ENCODE assay signal across 17 cellular contexts in genomic region chr5:177040814-177041410, GRCh38. TPM values are rescaled to one million over a fixed set of nuclear protein-coding genes. Genes with fewer than 3 reads are reported as not detected.
DNase-seq lines count a peak whose midpoint lies in the region; ATAC-seq, FAIRE-seq and TF ChIP-seq lines count a peak whose summit lies in the region.
"Had no signal": no experiment of that assay in that cellular context is flagged by ENCODE, and none has a peak within 500 bp of the region (broad histone marks: within the 10 kb centered on the region; RNA-seq: fewer than 3 reads in every experiment).

No MANE protein-coding gene starts in this region.

- peaks cover 62% of the 10 kb centered on the region for H3K36me3 Mint-ChIP-seq in CD8-positive, alpha-beta T cell
- H3K36me3 Mint-ChIP-seq in CD4-positive, alpha-beta T cell (ENCODE audit: low read depth), result peaks cover 68% of the 10 kb centered on the region

- POLR2A ChIA-PET in RWPE1 (lab: Yijun Ruan, JAX; ENCODE audit: low non-redundant PET), result no interaction called here
- POLR2A ChIA-PET in CD8-positive, alpha-beta T cell (lab: Charles Lee), result no interaction called here
- POLR2A ChIA-PET in CD4-positive, alpha-beta T cell (lab: Charles Lee), result no interaction called here

- no peak for ATAC-seq in CD8-positive, alpha-beta T cell
- ATAC-seq in CD4-positive, alpha-beta T cell (ENCODE audit: poor library complexity), result no peak
- ATAC-seq: stimulated activated naive CD8-positive, alpha-beta T cell treated with anti-CD3 and anti-CD28 coated beads, Interleukin-15, Interleukin-2, amounts not matched to agents 100 U/mL and 50 U/mL, for 24 hours had no signal

- H3K4me1 ChIP-seq in fibroblast of lung (ENCODE audit: control insufficient read depth, extremely low read depth, insufficient read depth, low read length) (no peaks in the 10 kb centered on the region), sigmoid colon (peaks cover 0 to 15% (median 11%) of the 10 kb centered on the region in 4 donors)
- peaks cover 3% of the 10 kb centered on the region for H3K4me1 ChIP-seq in CD8-positive, alpha-beta T cell (ENCODE audit: insufficient read depth, low read length)
- H3K4me1 ChIP-seq: prostate gland had no signal

- no peak for FAIRE-seq in HTR-8/SVneo (lab: Jason Lieb, UNC)

- no peak overlapping the region for H3K9ac ChIP-seq in fibroblast of lung (ENCODE audit: insufficient read depth, low read length)
- H3K9ac ChIP-seq: KMS-11 had no signal

- H3K4me3 ChIP-seq in fibroblast of lung (replicated peaks in 1 of 4; ENCODE audit: control extremely low read depth in 1 of 4, insufficient read depth in 1 of 4, low read depth in 3 of 4, low read length in 4 of 4) (no peak overlapping the region), sigmoid colon (no peak overlapping the region)
- no peak overlapping the region for H3K4me3 ChIP-seq in CD8-positive, alpha-beta T cell (ENCODE audit: low read depth, low read length)
- H3K4me3 ChIP-seq: prostate gland had no signal

- H3K27me3 Mint-ChIP-seq in CD8-positive, alpha-beta T cell (ENCODE audit: low read depth), result no peaks in the 10 kb centered on the region
- no peaks in the 10 kb centered on the region for H3K27me3 Mint-ChIP-seq in CD4-positive, alpha-beta T cell

- no peak for TF ChIP-seq CTCF in RWPE1 (conservative IDR thresholded peaks at IDR 0.05; ENCODE audit: low read depth)
- no peak for TF ChIP-seq CTCF in fibroblast of lung (conservative IDR thresholded peaks at IDR 0.05 in 1 of 2, IDR thresholded peaks at IDR 0.05 in 1 of 2; ENCODE audit: low read depth in 1 of 2, low read length in 2 of 2)
- TF ChIP-seq CTCF in sigmoid colon (IDR thresholded peaks at IDR 0.05), result no peak
- TF ChIP-seq CTCF in CD8-positive, alpha-beta T cell (IDR thresholded peaks at IDR 0.05), result no peak
- no peak for TF ChIP-seq CTCF in CD4-positive, alpha-beta T cell (IDR thresholded peaks at IDR 0.05)

- H3K9me3 Mint-ChIP-seq in CD8-positive, alpha-beta T cell, result no peaks in the 10 kb centered on the region
- no peaks in the 10 kb centered on the region for H3K9me3 Mint-ChIP-seq in CD4-positive, alpha-beta T cell
- H3K9me3 Mint-ChIP-seq: activated T-helper 1 cell treated with anti-CD3 and anti-CD28 coated beads, Interleukin-12 subunit alpha, Interleukin-12 subunit beta, Interleukin-2, Interleukin-4 antibody, amounts not matched to agents 30 ng/mL and 10 ng/mL and 1 ng/mL, durations not matched to agents 14 hours and 24 hours and 36 hours; mesothelial cell of epicardium had no signal

- intact Hi-C loops in sigmoid colon (cut with DNase I), result no loop called here
- intact Hi-C loops in CD8-positive, alpha-beta T cell (cut with DNase I, micrococcal nuclease), result no loop called here
- intact Hi-C loops in CD4-positive, alpha-beta T cell (cut with DNase I, micrococcal nuclease), result no loop called here

- no peaks in the 10 kb centered on the region for H4K20me1 ChIP-seq in fibroblast of lung (ENCODE audit: control insufficient read depth, extremely low read depth, insufficient read depth, low read length)

- H3K27ac Mint-ChIP-seq in CD8-positive, alpha-beta T cell, result no peak overlapping the region
- H3K27ac Mint-ChIP-seq in CD4-positive, alpha-beta T cell, result no peak overlapping the region
- H3K27ac Mint-ChIP-seq: activated T-helper 1 cell treated with anti-CD3 and anti-CD28 coated beads, Interleukin-12 subunit alpha, Interleukin-12 subunit beta, Interleukin-2, Interleukin-4 antibody, amounts not matched to agents 30 ng/mL and 10 ng/mL and 1 ng/mL, durations not matched to agents 14 hours and 24 hours and 36 hours; mesothelial cell of epicardium had no signal

- CTCF ChIA-PET in RWPE1 (lab: Yijun Ruan, JAX), result interaction anchor here (1.2 kb wide), 1 partner anchor 31 kb away, joined by 3 read pairs; no protein-coding TSS in a partner anchor
- CTCF ChIA-PET in CD8-positive, alpha-beta T cell (lab: Charles Lee), result no interaction called here
- CTCF ChIA-PET in CD4-positive, alpha-beta T cell (lab: Charles Lee), result interaction anchor here (0.7 kb wide), 1 partner anchor 37 kb away, joined by 3 read pairs; no protein-coding TSS in a partner anchor

- H3K4me3 Mint-ChIP-seq in CD8-positive, alpha-beta T cell, result no peak overlapping the region
- H3K4me3 Mint-ChIP-seq in CD4-positive, alpha-beta T cell, result no peak overlapping the region
- H3K4me3 Mint-ChIP-seq: activated T-helper 1 cell treated with anti-CD3 and anti-CD28 coated beads, Interleukin-12 subunit alpha, Interleukin-12 subunit beta, Interleukin-2, Interleukin-4 antibody, amounts not matched to agents 30 ng/mL and 10 ng/mL and 1 ng/mL, durations not matched to agents 14 hours and 24 hours and 36 hours; mesothelial cell of epicardium had no signal

- TF ChIP-seq EP300 in sigmoid colon (IDR thresholded peaks at IDR 0.05), result no peak

- H3K4me1 Mint-ChIP-seq in CD8-positive, alpha-beta T cell (ENCODE audit: low read depth), result peaks cover 7% of the 10 kb centered on the region
- no peaks in the 10 kb centered on the region for H3K4me1 Mint-ChIP-seq in CD4-positive, alpha-beta T cell (ENCODE audit: low read depth)

- 77 to 79% methylated on average over 3 of the region's 3 CpGs for WGBS in sigmoid colon, 2 donors

- H3K9me3 ChIP-seq in fibroblast of lung (ENCODE audit: control insufficient read depth, insufficient read depth, low read depth, low read length), result no peaks in the 10 kb centered on the region
- no peaks in the 10 kb centered on the region for H3K9me3 ChIP-seq in sigmoid colon
- no peaks in the 10 kb centered on the region for H3K9me3 ChIP-seq in CD8-positive, alpha-beta T cell (ENCODE audit: low read length)
- no peaks in the 10 kb centered on the region for H3K9me3 ChIP-seq in CD4-positive, alpha-beta T cell (ENCODE audit: control insufficient read depth, low read length)
- H3K9me3 ChIP-seq: prostate gland had no signal

- TF ChIP-seq POLR2A in sigmoid colon (IDR thresholded peaks at IDR 0.05), result no peak

- peak overlapping the region; percentile 73 for H3K27ac ChIP-seq in RWPE1
- no peak overlapping the region for H3K27ac ChIP-seq in fibroblast of lung (ENCODE audit: insufficient read depth, low read length)
- H3K27ac ChIP-seq in sigmoid colon, result peak overlapping the region; percentile 6 to 67 (median 42)
- H3K27ac ChIP-seq in CD8-positive, alpha-beta T cell (ENCODE audit: low read depth, low read length), result no peak overlapping the region
- H3K27ac ChIP-seq in CD4-positive, alpha-beta T cell (ENCODE audit: low read depth, low read length), result no peak overlapping the region
- no peak overlapping the region for H3K27ac ChIP-seq in substantia nigra (ENCODE audit: low read depth, low read length, poor library complexity, severe bottlenecking)
- H3K27ac ChIP-seq: KMS-11, prostate gland had no signal

- H3K4me2 ChIP-seq in fibroblast of lung (ENCODE audit: extremely low read depth, insufficient read depth, low read length), result no peak overlapping the region
- H3K4me2 ChIP-seq: KMS-11 had no signal

- peaks cover 2% of the 10 kb centered on the region for H3K36me3 ChIP-seq in fibroblast of lung (ENCODE audit: control insufficient read depth, insufficient read depth, low read length)
- peaks cover 0 to 45% (median 26%) of the 10 kb centered on the region in 4 donors for H3K36me3 ChIP-seq in sigmoid colon
- peaks cover 26% of the 10 kb centered on the region for H3K36me3 ChIP-seq in CD8-positive, alpha-beta T cell (ENCODE audit: insufficient read depth, low read length)

- DNase-seq in Daoy (ENCODE audit: low read depth) (peak; percentile 66), RWPE1 (ENCODE audit: low spot score) (no peak), fibroblast of lung (ENCODE audit: low read depth in 2 of 2) (peak; percentile 49 to 79), sigmoid colon (no peak), HTR-8/SVneo (ENCODE audit: insufficient read length, low spot score) (no peak), substantia nigra (lab: John Stamatoyannopoulos, UW) (no peak)
- no peak for DNase-seq in CD8-positive, alpha-beta T cell
- no peak for DNase-seq in CD4-positive, alpha-beta T cell
- DNase-seq: activated CD4-positive, alpha-beta T cell treated with anti-CD3 and anti-CD28 coated beads for 4 hours; NCI-H1930; stimulated activated CD4-positive, alpha-beta T cell treated with anti-CD3 and anti-CD28 coated beads, Interleukin-4, amount 100 ng/mL, for 24 hours; stimulated activated naive CD8-positive, alpha-beta T cell treated with anti-CD3 and anti-CD28 coated beads, Interleukin-15, Interleukin-2, amounts not matched to agents 100 U/mL and 50 U/mL, for 24 hours; T-helper 1 cell had no signal

- no peaks in the 10 kb centered on the region for H3K27me3 ChIP-seq in fibroblast of lung (ENCODE audit: control insufficient read depth, insufficient read depth, low read length)
- no peaks in the 10 kb centered on the region for H3K27me3 ChIP-seq in sigmoid colon
- no peaks in the 10 kb centered on the region for H3K27me3 ChIP-seq in CD8-positive, alpha-beta T cell (ENCODE audit: insufficient read depth, low read length)
- H3K27me3 ChIP-seq in CD4-positive, alpha-beta T cell (ENCODE audit: control insufficient read depth, insufficient read depth, low read length), result no peaks in the 10 kb centered on the region

- H3K79me2 ChIP-seq in fibroblast of lung (ENCODE audit: control insufficient read depth, insufficient read depth, low read length), result no peaks in the 10 kb centered on the region

- H2AFZ ChIP-seq in fibroblast of lung (ENCODE audit: low read length), result no peak overlapping the region

RNA-seq across cellular contexts. Expression of gene ZNF346, which starts 18.4 kb away (rescaled TPM):
- total RNA-seq in Daoy (2014; rRNA removed; shearing (Covaris generic)), result 15.6 and 19.1 TPM in 2 replicates
- total RNA-seq in fibroblast of lung, result 12.8 and 14.9 TPM in 2 replicates
- polyA plus RNA-seq in fibroblast of lung, result 11.9 and 14.0 TPM in 2 replicates
- 7.9 and 10.1 TPM in 2 replicates for polyA plus RNA-seq in fibroblast of lung (2012)
- 9.9 and 18.7 TPM in 2 replicates for polyA minus RNA-seq in fibroblast of lung (ENCODE audit: low replicate concordance)
- 10 to 100 TPM; 12.5 to 21.9 (median 15.0) TPM for total RNA-seq in sigmoid colon
- polyA plus RNA-seq in sigmoid colon, result 1 to 10 TPM; 3.0 to 8.9 (median 4.2) TPM
- total RNA-seq in CD8-positive, alpha-beta T cell, result 10 to 100 TPM; 11.5 to 14.9 TPM
- 10 to 100 TPM; 14.3 to 19.0 TPM for total RNA-seq in CD4-positive, alpha-beta T cell

RNA-seq across cellular contexts. Expression of gene UIMC1, which starts 34.3 kb away (rescaled TPM):
- 34.5 and 39.7 TPM in 2 replicates for total RNA-seq in Daoy (2014; rRNA removed; shearing (Covaris generic))
- total RNA-seq in fibroblast of lung (36.2 and 36.7 TPM in 2 replicates), sigmoid colon (10 to 100 TPM; 40.2 to 96.1 (median 53.5) TPM)
- polyA plus RNA-seq in fibroblast of lung (19.4 and 22.4 TPM in 2 replicates), sigmoid colon (10 to 100 TPM; 18.0 to 22.3 (median 18.0) TPM)
- 15.7 and 18.5 TPM in 2 replicates for polyA plus RNA-seq in fibroblast of lung (2012)
- polyA minus RNA-seq in fibroblast of lung (ENCODE audit: low replicate concordance), result 6.6 and 6.7 TPM in 2 replicates
- total RNA-seq in CD8-positive, alpha-beta T cell, result 10 to 100 TPM; 48.4 to 52.8 TPM
- 10 to 100 TPM; 42.3 to 50.8 TPM for total RNA-seq in CD4-positive, alpha-beta T cell

RNA-seq across cellular contexts. Expression of gene FGFR4, which starts 45.8 kb away (rescaled TPM):
- 0.57 and 0.97 TPM in 2 replicates for total RNA-seq in Daoy (2014; rRNA removed; shearing (Covaris generic))
- 12.6 and 13.6 TPM in 2 replicates for total RNA-seq in fibroblast of lung
- polyA plus RNA-seq in fibroblast of lung, result 5.6 and 28.4 TPM in 2 replicates
- 8.9 and 37.5 TPM in 2 replicates for polyA plus RNA-seq in fibroblast of lung (2012)
- polyA minus RNA-seq in fibroblast of lung (ENCODE audit: low replicate concordance), result 12.7 and 60.0 TPM in 2 replicates
- 10 to 100 TPM in 1 of 4 donors, 1 to 10 TPM in 3; 3.0 to 11.8 (median 6.1) TPM for total RNA-seq in sigmoid colon
- polyA plus RNA-seq in sigmoid colon, result 10 to 100 TPM in 1 of 3 donors, 1 to 10 TPM in 2; 4.9 to 45.0 (median 6.6) TPM
- 1 to 10 TPM; 2.6 TPM for total RNA-seq in CD8-positive, alpha-beta T cell
- total RNA-seq in CD4-positive, alpha-beta T cell, result 1 to 10 TPM; 2.8 to 3.1 TPM

Comparison
In these comparisons a context has a peak if more than half of its experiments do, and no peak if none do; other contexts are left out.
1. DNase-seq: peak in Daoy (single experiment) and fibroblast of lung (2 of 2); none in RWPE1 (single experiment), sigmoid colon (single experiment), CD8-positive, alpha-beta T cell (0 of 7), HTR-8/SVneo (single experiment), CD4-positive, alpha-beta T cell (0 of 10) and substantia nigra (0 of 49).
2. H3K27ac ChIP-seq: peak in RWPE1 (single experiment) and sigmoid colon (4 of 4); none in fibroblast of lung (single experiment), CD8-positive, alpha-beta T cell (single experiment), CD4-positive, alpha-beta T cell (single experiment) and substantia nigra (single experiment).